Comparison of ENCODE assay signal across 8 cellular contexts in the genomic region with DNA sequence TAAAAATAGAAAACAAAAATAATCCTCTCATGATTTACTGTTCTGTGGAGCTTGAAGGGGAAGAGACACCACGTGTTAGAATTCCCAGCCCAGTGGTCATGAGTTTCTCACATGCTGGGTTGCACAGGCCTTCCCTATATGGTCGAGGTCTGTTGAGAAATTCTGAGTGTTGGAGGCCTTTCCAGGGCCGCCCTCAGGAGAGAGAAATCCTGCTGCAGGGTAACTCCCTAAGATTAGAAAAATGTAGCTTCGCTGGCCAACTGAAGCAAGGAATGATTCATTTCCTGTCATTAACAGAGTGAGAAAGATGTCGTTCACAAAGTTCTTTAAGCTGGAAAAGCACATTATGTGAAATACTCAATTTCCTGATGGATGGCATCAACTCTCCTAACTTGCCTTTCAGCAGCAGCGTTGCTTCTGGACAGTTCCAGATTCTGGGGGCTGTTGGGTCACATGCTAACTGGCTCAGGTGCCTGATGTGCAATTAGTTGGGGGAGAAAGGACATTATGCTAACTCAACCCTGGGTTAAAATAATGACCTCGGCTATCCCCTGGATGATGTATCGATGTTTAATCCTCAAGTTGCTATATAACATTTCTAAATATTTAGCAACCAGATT.
DNase-seq lines count a peak whose midpoint lies in the region; ATAC-seq and TF ChIP-seq lines count a peak whose summit lies in the region.

No MANE protein-coding gene starts in this region.

- H3K27ac Mint-ChIP-seq in activated T-helper 2 cell treated with anti-CD3 and anti-CD28 coated beads, Interferon-gamma antibody, Interleukin-2, Interleukin-4, amounts not matched to agents 10 μg/mL and 5 μg/mL and 100 μg/mL, durations not matched to agents 14 hours and 24 hours and 36 hours, result no peak overlapping the region

- H3K9me2 ChIP-seq in PC-3 (replicated peaks; ENCODE audit: low read length), result no peaks in the 10 kb centered on the region

- H3K4me3 ChIP-seq in BLaER1 (no peak overlapping the region), PC-3 (ENCODE audit: low read length) (no peak overlapping the region), fibroblast of lung (replicated peaks in 1 of 4; ENCODE audit: control extremely low read depth in 1 of 4, insufficient read depth in 1 of 4, low read depth in 3 of 4, low read length in 4 of 4) (no peak overlapping the region), parathyroid adenoma (ENCODE audit: low read depth, low read length) (no peak overlapping the region)

- H3K4me3 Mint-ChIP-seq in activated T-helper 2 cell treated with anti-CD3 and anti-CD28 coated beads, Interferon-gamma antibody, Interleukin-2, Interleukin-4, amounts not matched to agents 10 μg/mL and 5 μg/mL and 100 μg/mL, durations not matched to agents 14 hours and 24 hours and 36 hours (ENCODE audit: low read depth), result no peak overlapping the region

- H3K4me2 ChIP-seq in BLaER1 (peak overlapping the region; percentile 45), PC-3 (ENCODE audit: low read length) (no peak overlapping the region), fibroblast of lung (ENCODE audit: extremely low read depth, insufficient read depth, low read length) (peak overlapping the region; percentile 17), parathyroid adenoma (ENCODE audit: low read length) (no peak overlapping the region)

- H3K27ac ChIP-seq in BLaER1 (no peak overlapping the region), PC-3 (ENCODE audit: low read length) (no peak overlapping the region), fibroblast of lung (ENCODE audit: insufficient read depth, low read length) (peak overlapping the region; percentile 68), parathyroid adenoma (no peak overlapping the region)

- H3K9me3 ChIP-seq in BLaER1, result no peaks in the 10 kb centered on the region
- H3K9me3 ChIP-seq in PC-3 (ENCODE audit: low read length), result no peaks in the 10 kb centered on the region
- no peaks in the 10 kb centered on the region for H3K9me3 ChIP-seq in fibroblast of lung (ENCODE audit: control insufficient read depth, insufficient read depth, low read depth, low read length)
- no peaks in the 10 kb centered on the region for H3K9me3 ChIP-seq in parathyroid adenoma (ENCODE audit: control insufficient read depth, low read length)

- no peaks in the 10 kb centered on the region for H3K27me3 Mint-ChIP-seq in activated T-helper 2 cell treated with anti-CD3 and anti-CD28 coated beads, Interferon-gamma antibody, Interleukin-2, Interleukin-4, amounts not matched to agents 10 μg/mL and 5 μg/mL and 100 μg/mL, durations not matched to agents 14 hours and 24 hours and 36 hours (ENCODE audit: low read depth)

- no peaks in the 10 kb centered on the region for H3K36me3 Mint-ChIP-seq in activated T-helper 2 cell treated with anti-CD3 and anti-CD28 coated beads, Interferon-gamma antibody, Interleukin-2, Interleukin-4, amounts not matched to agents 10 μg/mL and 5 μg/mL and 100 μg/mL, durations not matched to agents 14 hours and 24 hours and 36 hours (ENCODE audit: low read depth)

- peak; percentile 65 for ATAC-seq in PC-3

- H3K79me2 ChIP-seq in PC-3 (ENCODE audit: low read length) (no peaks in the 10 kb centered on the region), fibroblast of lung (ENCODE audit: control insufficient read depth, insufficient read depth, low read length) (no peaks in the 10 kb centered on the region), parathyroid adenoma (peaks cover 24% of the 10 kb centered on the region)

- DNase-seq in PC-3 (peak; percentile 40), fibroblast of lung (ENCODE audit: low read depth in 2 of 2) (peak; percentile 93 to 98), activated gamma-delta T cell (lab: John Stamatoyannopoulos, UW) (no peak), NCI-H1105 treated with DMSO at 0.1 percent for 48 hours (lab: John Stamatoyannopoulos, UW) (no peak)
- no peak for DNase-seq in activated T-helper 2 cell treated with anti-CD3 and anti-CD28 coated beads, Interferon-gamma antibody, Interleukin-2, Interleukin-4, amounts not matched to agents 10 μg/mL and 5 μg/mL and 100 μg/mL, durations not matched to agents 14 hours and 24 hours and 36 hours (ENCODE audit: low spot score)
- DNase-seq in activated CD4-positive, alpha-beta T cell treated with anti-CD3 and anti-CD28 coated beads, Interleukin-2, amount 50 U/mL, for 1 hour, result no peak

- no peak overlapping the region for H3K9ac ChIP-seq in BLaER1
- H3K9ac ChIP-seq in PC-3 (ENCODE audit: low read length), result no peak overlapping the region
- H3K9ac ChIP-seq in fibroblast of lung (ENCODE audit: insufficient read depth, low read length), result no peak overlapping the region
- no peak overlapping the region for H3K9ac ChIP-seq in parathyroid adenoma

- TF ChIP-seq CTCF in PC-3 (conservative IDR thresholded peaks at IDR 0.05; ENCODE audit: low read depth, low read length), result no peak
- no peak for TF ChIP-seq CTCF in fibroblast of lung (conservative IDR thresholded peaks at IDR 0.05 in 1 of 2, IDR thresholded peaks at IDR 0.05 in 1 of 2; ENCODE audit: low read depth in 1 of 2, low read length in 2 of 2)
- TF ChIP-seq CTCF in parathyroid adenoma (IDR thresholded peaks at IDR 0.05), result no peak

- no peaks in the 10 kb centered on the region for H3F3A ChIP-seq in PC-3 (ENCODE audit: low read length, unreplicated experiment)

- CTCF ChIA-PET in PC-3 (lab: Charles Lee), result no interaction called here

- H3K36me3 ChIP-seq in BLaER1, result no peaks in the 10 kb centered on the region
- no peaks in the 10 kb centered on the region for H3K36me3 ChIP-seq in PC-3 (ENCODE audit: low read depth, low read length)
- H3K36me3 ChIP-seq in fibroblast of lung (ENCODE audit: control insufficient read depth, insufficient read depth, low read length), result no peaks in the 10 kb centered on the region
- H3K36me3 ChIP-seq in parathyroid adenoma (ENCODE audit: control insufficient read depth, insufficient read depth, low read length), result no peaks in the 10 kb centered on the region

- no peaks in the 10 kb centered on the region for H3K9me3 Mint-ChIP-seq in activated T-helper 2 cell treated with anti-CD3 and anti-CD28 coated beads, Interferon-gamma antibody, Interleukin-2, Interleukin-4, amounts not matched to agents 10 μg/mL and 5 μg/mL and 100 μg/mL, durations not matched to agents 14 hours and 24 hours and 36 hours

- BruUV-seq in PC-3 (replicated peaks; lab: Mats Ljungman, UMichigan), result no TSS peak

- no peaks in the 10 kb centered on the region for H4K20me1 ChIP-seq in BLaER1
- no peaks in the 10 kb centered on the region for H4K20me1 ChIP-seq in PC-3 (ENCODE audit: low read length)
- H4K20me1 ChIP-seq in fibroblast of lung (ENCODE audit: control insufficient read depth, extremely low read depth, insufficient read depth, low read length), result no peaks in the 10 kb centered on the region

- H3K27me3 ChIP-seq in BLaER1 (no peaks in the 10 kb centered on the region), PC-3 (ENCODE audit: low read length) (no peaks in the 10 kb centered on the region), fibroblast of lung (ENCODE audit: control insufficient read depth, insufficient read depth, low read length) (no peaks in the 10 kb centered on the region), parathyroid adenoma (ENCODE audit: control insufficient read depth, insufficient read depth, low read length) (no peaks in the 10 kb centered on the region)

- intact Hi-C loops in PC-3 (cut with micrococcal nuclease), result no loop called here
- intact Hi-C loops in activated T-helper 2 cell treated with anti-CD3 and anti-CD28 coated beads, Interferon-gamma antibody, Interleukin-2, Interleukin-4, amounts not matched to agents 10 μg/mL and 5 μg/mL and 100 μg/mL, durations not matched to agents 14 hours and 24 hours and 36 hours (cut with micrococcal nuclease), result no loop called here

- peaks cover 4% of the 10 kb centered on the region for H3K4me1 Mint-ChIP-seq in activated T-helper 2 cell treated with anti-CD3 and anti-CD28 coated beads, Interferon-gamma antibody, Interleukin-2, Interleukin-4, amounts not matched to agents 10 μg/mL and 5 μg/mL and 100 μg/mL, durations not matched to agents 14 hours and 24 hours and 36 hours (ENCODE audit: low read depth)

- H3K4me1 ChIP-seq in BLaER1, result peaks cover 8% of the 10 kb centered on the region
- peaks cover 7% of the 10 kb centered on the region; the same call in 1 of the 2 replicates for H3K4me1 ChIP-seq in PC-3 (ENCODE audit: insufficient read depth, low read length)
- H3K4me1 ChIP-seq in fibroblast of lung (ENCODE audit: control insufficient read depth, extremely low read depth, insufficient read depth, low read length), result peaks cover 26% of the 10 kb centered on the region
- no peaks in the 10 kb centered on the region for H3K4me1 ChIP-seq in parathyroid adenoma

- POLR2A ChIA-PET in PC-3 (lab: Charles Lee; ENCODE audit: unreplicated experiment), result no interaction called here

- no peak overlapping the region for H2AFZ ChIP-seq in PC-3 (ENCODE audit: low read length)
- no peak overlapping the region for H2AFZ ChIP-seq in fibroblast of lung (ENCODE audit: low read length)
- peak overlapping the region; percentile 14 for H2AFZ ChIP-seq in parathyroid adenoma

Comparison
In these comparisons a context has a peak if more than half of its experiments do, and no peak if none do; other contexts are left out.
1. H3K4me2 ChIP-seq: peak in BLaER1 (single experiment) and fibroblast of lung (single experiment); none in PC-3 (single experiment) and parathyroid adenoma (single experiment).
2. DNase-seq: peak in PC-3 (single experiment) and fibroblast of lung (2 of 2); none in activated gamma-delta T cell (single experiment), activated T-helper 2 cell treated with anti-CD3 and anti-CD28 coated beads, Interferon-gamma antibody, Interleukin-2, Interleukin-4, amounts not matched to agents 10 μg/mL and 5 μg/mL and 100 μg/mL, durations not matched to agents 14 hours and 24 hours and 36 hours (single experiment), activated CD4-positive, alpha-beta T cell treated with anti-CD3 and anti-CD28 coated beads, Interleukin-2, amount 50 U/mL, for 1 hour (single experiment) and NCI-H1105 treated with DMSO at 0.1 percent for 48 hours (single experiment).